In genomic region chr4:82898322-82899243, GRCh38 we compare ENCODE assay signal across 1 cellular context.
TF ChIP-seq lines count a peak whose summit lies in the region.

No MANE protein-coding gene starts in this region.

TF ChIP-seq in H1, 55 proteins besides CTCF, POLR2A, EP300 and RAD21 (continued from another document):
- no peak for TF ChIP-seq TAF1 (IDR thresholded peaks at IDR 0.05; ENCODE audit: low read depth, low read length)
TF ChIP-seq in H1: peak in this region for 0.
